8 cellular contexts compared by ENCODE assay signal in the genomic region with DNA sequence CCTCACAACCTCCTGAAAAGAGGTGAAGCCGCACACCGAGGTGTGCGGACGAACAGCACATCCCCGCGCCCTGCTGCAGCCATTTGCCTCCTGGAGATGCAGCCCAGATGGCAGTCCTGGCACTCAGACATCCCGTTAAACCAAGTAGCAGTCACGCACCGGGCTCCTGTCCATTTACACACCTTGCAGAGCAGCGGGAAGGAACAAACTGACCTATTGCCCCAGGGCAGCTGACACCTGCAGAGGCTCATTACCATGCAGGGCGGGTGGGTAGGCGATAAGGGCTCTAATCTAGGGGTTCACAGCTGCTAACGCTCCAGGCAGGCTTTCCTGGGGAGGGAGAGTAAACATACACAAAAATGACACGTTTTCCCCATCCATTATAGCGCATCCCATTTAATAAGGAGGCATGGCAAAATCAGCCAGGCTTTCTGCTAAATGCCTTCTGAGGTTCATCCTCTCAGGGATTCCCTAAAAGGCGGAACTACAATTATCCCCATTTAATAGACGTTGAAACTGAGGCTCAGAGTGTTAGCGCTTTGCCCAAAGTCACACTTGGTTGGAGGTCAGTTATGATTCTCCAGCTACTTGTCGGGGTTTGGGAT. TPM values are rescaled to one million over a fixed set of nuclear protein-coding genes. Genes with fewer than 3 reads are reported as not detected.
DNase-seq lines count a peak whose midpoint lies in the region; ATAC-seq and TF ChIP-seq lines count a peak whose summit lies in the region.

No MANE protein-coding gene starts in this region.

- H3K4me1 Mint-ChIP-seq in naive thymus-derived CD4-positive, alpha-beta T cell, result peaks cover 35 to 62% (median 51%) of the 10 kb centered on the region in 7 donors

- H3K9me3 Mint-ChIP-seq in naive thymus-derived CD4-positive, alpha-beta T cell, result peaks cover 0 to 1% (median 0%) of the 10 kb centered on the region in 11 donors

- H3K36me3 Mint-ChIP-seq in naive thymus-derived CD4-positive, alpha-beta T cell, result peaks cover 0 to 19% (median 0%) of the 10 kb centered on the region in 5 donors

- peaks cover 33% of the 10 kb centered on the region for H3K36me3 ChIP-seq in NT2/D1 (ENCODE audit: insufficient read depth, insufficient read length, low read length)
- H3K36me3 ChIP-seq in naive thymus-derived CD4-positive, alpha-beta T cell (ENCODE audit: control insufficient read depth in 2 of 3, insufficient read depth in 3 of 3, low read length in 3 of 3), result peaks cover under 1 to 21% (median 4%) of the 10 kb centered on the region in 3 experiments

- ATAC-seq in naive thymus-derived CD4-positive, alpha-beta T cell, result no peak
- ATAC-seq in activated CD4-positive, CD25-positive, alpha-beta regulatory T cell treated with anti-CD3 and anti-CD28 coated beads, Interleukin-2, amount 50 U/mL, for 24 hours, result no peak

- peak; percentile 70 for DNase-seq in GM13977 (ENCODE audit: low spot score)
- DNase-seq in NT2/D1 (ENCODE audit: low read depth, low spot score), result no peak
- no peak for DNase-seq in coronary artery (ENCODE audit: low spot score)
- peak in 6 of 9 donors; percentile 33 to 50 (median 44) for DNase-seq in naive thymus-derived CD4-positive, alpha-beta T cell
- no peak for DNase-seq in stimulated activated CD4-positive, alpha-beta T cell treated with anti-CD3 and anti-CD28 coated beads, Interleukin-2, amount 100 ng/mL, for 48 hours
- DNase-seq in NCI-H1105 treated with DMSO at 0.1 percent for 48 hours (lab: John Stamatoyannopoulos, UW), result no peak
- DNase-seq in HuH-7 (ENCODE audit: low spot score), result no peak

- H3K27me3 Mint-ChIP-seq in naive thymus-derived CD4-positive, alpha-beta T cell, result no peaks in the 10 kb centered on the region

- H3K4me3 ChIP-seq in NT2/D1 (ENCODE audit: insufficient read length, low read depth), result peak overlapping the region; percentile 46
- H3K4me3 ChIP-seq in coronary artery, result peak overlapping the region; percentile 98
- H3K4me3 ChIP-seq in naive thymus-derived CD4-positive, alpha-beta T cell (ENCODE audit: low read length), result peak overlapping the region; percentile 82

- H3K27ac Mint-ChIP-seq in naive thymus-derived CD4-positive, alpha-beta T cell, result peak overlapping the region; percentile 89 to 98 (median 95)

- CTCF ChIA-PET in naive thymus-derived CD4-positive, alpha-beta T cell (lab: Charles Lee), result interaction anchor here (1.1 to 3.9 kb wide), 6 partner anchors 9 to 285 kb away, joined by 3 to 36 read pairs (median 6); partner anchors contain the start of gene MUS81

- H3K4me1 ChIP-seq in NT2/D1 (ENCODE audit: insufficient read depth, insufficient read length), result peaks cover 41% of the 10 kb centered on the region
- H3K4me1 ChIP-seq in naive thymus-derived CD4-positive, alpha-beta T cell (ENCODE audit: control insufficient read depth in 2 of 2, insufficient read depth in 2 of 2, low read length in 2 of 2), result peaks cover 47 to 48% of the 10 kb centered on the region in 2 donors

- no peaks in the 10 kb centered on the region for H3K9me3 ChIP-seq in NT2/D1 (ENCODE audit: insufficient read depth, low read length)
- no peaks in the 10 kb centered on the region for H3K9me3 ChIP-seq in naive thymus-derived CD4-positive, alpha-beta T cell (ENCODE audit: control insufficient read depth in 2 of 3, low read length in 3 of 3)

- in situ Hi-C loops in GM13977 (cut with MboI; ENCODE audit: low pct_unique_long_range_greater_than_20kb, low sequenced_read_pairs, unreplicated experiment), result no loop called here

- peak overlapping the region; percentile 83 for H3K9ac ChIP-seq in NT2/D1 (ENCODE audit: insufficient read length, low read depth)

- POLR2A ChIA-PET in naive thymus-derived CD4-positive, alpha-beta T cell (lab: Charles Lee), result interaction anchor here (0.7 to 4.2 kb wide), 25 partner anchors 9 to 299 kb away, joined by 3 to 61 read pairs (median 7); partner anchors contain the start of genes KCNK7, MALAT1, MAP3K11 and MUS81

- H3K4me3 Mint-ChIP-seq in naive thymus-derived CD4-positive, alpha-beta T cell, result peak overlapping the region; percentile 91 to 100 (median 93)

- intact Hi-C loops in naive thymus-derived CD4-positive, alpha-beta T cell (cut with micrococcal nuclease), result loop anchor here (1.0 to 5.0 kb wide), 14 partner anchors 13 to 548 kb away; partner anchors contain the start of genes SNX15 (in 2 of the 2), CFL1 (in 1 of the 2), KAT5 (in 1 of the 2) and MAP3K11 (in 1 of the 2)

- H3K27ac ChIP-seq in coronary artery, result peak overlapping the region; percentile 98 to 100
- H3K27ac ChIP-seq in naive thymus-derived CD4-positive, alpha-beta T cell (ENCODE audit: low read depth, low read length), result peak overlapping the region; percentile 96

- TF ChIP-seq CTCF in GM13977 (IDR thresholded peaks at IDR 0.05; ENCODE audit: extremely low read depth, insufficient read depth, missing control alignments) (no peak), coronary artery (IDR thresholded peaks at IDR 0.05) (no peak)

- H3K27me3 ChIP-seq in NT2/D1 (ENCODE audit: insufficient read depth, insufficient read length), result peaks cover 20% of the 10 kb centered on the region
- no peaks in the 10 kb centered on the region for H3K27me3 ChIP-seq in naive thymus-derived CD4-positive, alpha-beta T cell (ENCODE audit: control insufficient read depth in 2 of 2, insufficient read depth in 2 of 2, low read length in 2 of 2)

RNA-seq across cellular contexts. Expression of gene EHBP1L1, which starts 0.8 kb away (rescaled TPM):
- total RNA-seq in naive thymus-derived CD4-positive, alpha-beta T cell, result 100 to 1,000 TPM; 108 to 207 (median 128) TPM
- polyA plus RNA-seq in naive thymus-derived CD4-positive, alpha-beta T cell, result 10 to 100 TPM; 12.3 to 14.2 TPM

RNA-seq across cellular contexts. Expression of gene FAM89B, which starts 2.7 kb away (rescaled TPM):
- total RNA-seq in naive thymus-derived CD4-positive, alpha-beta T cell, result 10 to 100 TPM; 33.0 to 59.7 (median 45.3) TPM
- 100 to 1,000 TPM in 1 of 2 donors, 10 to 100 TPM in 1; 87.7 to 115 TPM for polyA plus RNA-seq in naive thymus-derived CD4-positive, alpha-beta T cell

RNA-seq across cellular contexts. Expression of gene ZNRD2, which starts 4.8 kb away (rescaled TPM):
- total RNA-seq in naive thymus-derived CD4-positive, alpha-beta T cell, result 10 to 100 TPM; 29.1 to 40.9 (median 32.9) TPM
- 10 to 100 TPM; 82.6 to 86.0 TPM for polyA plus RNA-seq in naive thymus-derived CD4-positive, alpha-beta T cell

RNA-seq across cellular contexts. Expression of gene LTBP3, which starts 16.9 kb away (rescaled TPM):
- 100 to 1,000 TPM in 4 of 5 experiments, 10 to 100 TPM in 1; 91.4 to 288 (median 280) TPM for total RNA-seq in naive thymus-derived CD4-positive, alpha-beta T cell
- polyA plus RNA-seq in naive thymus-derived CD4-positive, alpha-beta T cell, result 10 to 100 TPM; 18.7 to 41.2 TPM

RNA-seq across cellular contexts. Expression of gene KCNK7, which starts 20.5 kb away (rescaled TPM):
- total RNA-seq in naive thymus-derived CD4-positive, alpha-beta T cell, result 1 to 10 TPM; 2.1 to 9.2 (median 4.8) TPM
- under 1 TPM in 1 of 2 donors, not detected in 1; 0.25 TPM for polyA plus RNA-seq in naive thymus-derived CD4-positive, alpha-beta T cell

Comparison
In these comparisons a context has a peak if more than half of its experiments do, and no peak if none do; other contexts are left out.
1. DNase-seq: peak in GM13977 (single experiment) and naive thymus-derived CD4-positive, alpha-beta T cell (6 of 9); none in NT2/D1 (single experiment), coronary artery (single experiment), stimulated activated CD4-positive, alpha-beta T cell treated with anti-CD3 and anti-CD28 coated beads, Interleukin-2, amount 100 ng/mL, for 48 hours (0 of 2), NCI-H1105 treated with DMSO at 0.1 percent for 48 hours (single experiment) and HuH-7 (single experiment).
2. H3K4me3 ChIP-seq: peak in every context shown above with its lines; median percentile 98 in coronary artery; 82 in naive thymus-derived CD4-positive, alpha-beta T cell; 46 in NT2/D1.